ENCODE assay signal across 10 cellular contexts in the genomic region with DNA sequence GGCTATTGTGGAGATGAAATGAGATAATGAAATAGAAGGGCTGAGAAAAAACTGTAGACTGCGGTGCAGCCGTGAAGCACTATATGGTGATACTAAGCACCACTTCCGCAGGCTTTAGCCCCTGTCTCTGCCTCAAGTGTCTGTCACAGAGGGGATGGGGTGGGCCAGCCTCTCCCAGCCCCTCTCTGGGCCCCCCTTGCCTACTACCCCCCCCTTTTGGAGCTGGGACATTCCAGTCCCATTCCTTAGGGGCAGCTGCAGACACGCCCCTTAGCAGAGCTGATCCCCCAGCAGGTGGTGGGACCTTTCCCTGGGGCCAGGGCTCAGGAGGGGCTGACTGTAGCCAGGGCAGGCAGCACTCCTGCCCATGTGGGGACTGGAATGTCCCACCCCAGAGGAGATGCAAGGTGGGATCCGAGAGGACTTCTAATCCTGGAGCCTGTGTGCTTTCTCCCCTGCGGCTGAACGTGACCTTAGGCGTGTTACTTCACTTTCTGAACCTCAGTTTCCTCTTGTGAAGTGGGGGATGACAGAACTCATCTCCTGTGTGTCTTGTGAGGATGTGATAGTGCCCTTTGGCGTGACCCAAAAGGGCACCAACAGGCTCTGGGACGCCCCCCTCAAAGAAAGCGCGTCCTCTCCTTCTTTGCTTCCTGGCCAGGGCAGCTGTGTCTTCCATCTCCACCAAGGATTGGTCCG. TPM values are rescaled to one million over a fixed set of nuclear protein-coding genes. Genes with fewer than 3 reads are reported as not detected.
A peak's percentile ranks its signal among the peaks of the same experiment; 100 is the strongest.
DNase-seq lines count a peak whose midpoint lies in the region; ATAC-seq and TF ChIP-seq lines count a peak whose summit lies in the region.
"Had no signal": no experiment of that assay in that cellular context is flagged by ENCODE, and none has a peak within 500 bp of the region (broad histone marks: within the 10 kb centered on the region; RNA-seq: fewer than 3 reads in every experiment).

No MANE protein-coding gene starts in this region.

- peaks cover 38% of the 10 kb centered on the region for H3K27me3 Mint-ChIP-seq in activated CD4-positive, alpha-beta T cell treated with anti-CD3 and anti-CD28 coated beads, Interleukin-2, amount 10 ng/mL, durations not matched to agents 7 days and 5 days
- no peaks in the 10 kb centered on the region for H3K27me3 Mint-ChIP-seq in WTC11 (ENCODE audit: low read depth)
- H3K27me3 Mint-ChIP-seq in stimulated activated naive B cell treated with anti-CD40 and anti-IgM and Interleukin-4, amounts not matched to agents 10 μg/mL and 1 μg/mL and 100 μg/mL, for 72 hours = no peaks in the 10 kb centered on the region

- peak overlapping the region; percentile 87 for H3K4me3 ChIP-seq in iPS-18a (ENCODE audit: low read length)
- peak overlapping the region in 16 of 59 donors; percentile 14 to 69 (median 62) for H3K4me3 ChIP-seq in dorsolateral prefrontal cortex
- H3K4me3 ChIP-seq: A549 had no signal

- peak overlapping the region; percentile 69 for H3K9ac ChIP-seq in iPS-18a (ENCODE audit: low read length)

- H3K27ac ChIP-seq in iPS-18a (ENCODE audit: low read length) (peak overlapping the region; percentile 69), dorsolateral prefrontal cortex (no peak overlapping the region)
- H3K27ac ChIP-seq: A549 had no signal

- H3K36me3 ChIP-seq in iPS-18a (ENCODE audit: control insufficient read depth, low read depth, low read length) = peaks cover 7% of the 10 kb centered on the region

- no peaks in the 10 kb centered on the region for H3K9me3 Mint-ChIP-seq in activated CD4-positive, alpha-beta T cell treated with anti-CD3 and anti-CD28 coated beads, Interleukin-2, amount 10 ng/mL, durations not matched to agents 7 days and 5 days
- H3K9me3 Mint-ChIP-seq in WTC11 = peaks cover 5% of the 10 kb centered on the region; the same call in 1 of the 2 replicates
- H3K9me3 Mint-ChIP-seq in stimulated activated naive B cell treated with anti-CD40 and anti-IgM and Interleukin-4, amounts not matched to agents 10 μg/mL and 1 μg/mL and 100 μg/mL, for 72 hours = no peaks in the 10 kb centered on the region

- H3K9me3 ChIP-seq in iPS-18a (ENCODE audit: control insufficient read depth, low read depth, low read length) = no peaks in the 10 kb centered on the region
- H3K9me3 ChIP-seq: A549 had no signal

- peaks cover 38% of the 10 kb centered on the region for H3K4me1 Mint-ChIP-seq in activated CD4-positive, alpha-beta T cell treated with anti-CD3 and anti-CD28 coated beads, Interleukin-2, amount 10 ng/mL, durations not matched to agents 7 days and 5 days
- peaks cover 44% of the 10 kb centered on the region for H3K4me1 Mint-ChIP-seq in WTC11
- peaks cover 50 to 73% of the 10 kb centered on the region in 2 donors for H3K4me1 Mint-ChIP-seq in stimulated activated naive B cell treated with anti-CD40 and anti-IgM and Interleukin-4, amounts not matched to agents 10 μg/mL and 1 μg/mL and 100 μg/mL, for 72 hours

- no peak for TF ChIP-seq CTCF in WTC11 (IDR thresholded peaks at IDR 0.05)
- no peak for TF ChIP-seq CTCF in dorsolateral prefrontal cortex (IDR thresholded peaks at IDR 0.05 in 54 of 56, conservative IDR thresholded peaks at IDR 0.05 in 2 of 56; ENCODE audit: low read depth in 1 of 56, partially characterized antibody in 56 of 56)

- ATAC-seq in WTC11 = peak; percentile 25
- peak; percentile 37 to 40 for ATAC-seq in stimulated activated naive B cell treated with anti-CD40 and anti-IgM and Interleukin-4, amounts not matched to agents 10 μg/mL and 1 μg/mL and 100 μg/mL, for 72 hours (replicated peaks)

- POLR2A ChIA-PET in activated CD4-positive, alpha-beta T cell treated with anti-CD3 and anti-CD28 coated beads, Interleukin-2, amount 10 ng/mL, durations not matched to agents 7 days and 5 days (lab: Charles Lee) = no interaction called here
- POLR2A ChIA-PET in WTC11 (lab: Charles Lee) = interaction anchor here (0.6 to 6.0 kb wide), 14 partner anchors 9 to 711 kb away, joined by 3 to 60 read pairs (median 4); a partner anchor contains a TSS

- no peaks in the 10 kb centered on the region for H3K27me3 ChIP-seq in iPS-18a (ENCODE audit: control insufficient read depth, insufficient read depth, low read length)
- peaks cover 0 to 67% (median 23%) of the 10 kb centered on the region in 45 donors for H3K27me3 ChIP-seq in dorsolateral prefrontal cortex

- intact Hi-C loops in dorsolateral prefrontal cortex (cut with DNase I) = no loop called here

- DNase-seq in activated CD4-positive, alpha-beta T cell treated with anti-CD3 and anti-CD28 coated beads, Interleukin-2, amount 10 ng/mL, durations not matched to agents 7 days and 5 days = no peak
- DNase-seq in activated CD4-positive, alpha-beta T cell treated with anti-CD3 and anti-CD28 coated beads for 4 hours = no peak
- DNase-seq in WTC11 (ENCODE audit: low spot score) (peak; percentile 85), amygdala (lab: John Stamatoyannopoulos, UW) (no peak), NCI-H146 (lab: John Stamatoyannopoulos, UW) (no peak), dorsolateral prefrontal cortex (no peak)
- peak; percentile 34 for DNase-seq in stimulated activated naive B cell treated with anti-CD40 and anti-IgM and Interleukin-4, amounts not matched to agents 10 μg/mL and 1 μg/mL and 100 μg/mL, for 72 hours
- DNase-seq: cortex of kidney had no signal

- H3K27ac Mint-ChIP-seq in activated CD4-positive, alpha-beta T cell treated with anti-CD3 and anti-CD28 coated beads, Interleukin-2, amount 10 ng/mL, durations not matched to agents 7 days and 5 days = no peak overlapping the region
- H3K27ac Mint-ChIP-seq in WTC11 = peak overlapping the region; percentile 98
- peak overlapping the region; percentile 97 for H3K27ac Mint-ChIP-seq in stimulated activated naive B cell treated with anti-CD40 and anti-IgM and Interleukin-4, amounts not matched to agents 10 μg/mL and 1 μg/mL and 100 μg/mL, for 72 hours

- no peaks in the 10 kb centered on the region for H3K36me3 Mint-ChIP-seq in activated CD4-positive, alpha-beta T cell treated with anti-CD3 and anti-CD28 coated beads, Interleukin-2, amount 10 ng/mL, durations not matched to agents 7 days and 5 days (ENCODE audit: low read depth)
- no peaks in the 10 kb centered on the region for H3K36me3 Mint-ChIP-seq in WTC11
- peaks cover 3 to 11% of the 10 kb centered on the region in 2 donors for H3K36me3 Mint-ChIP-seq in stimulated activated naive B cell treated with anti-CD40 and anti-IgM and Interleukin-4, amounts not matched to agents 10 μg/mL and 1 μg/mL and 100 μg/mL, for 72 hours

- CTCF ChIA-PET in activated CD4-positive, alpha-beta T cell treated with anti-CD3 and anti-CD28 coated beads, Interleukin-2, amount 10 ng/mL, durations not matched to agents 7 days and 5 days (lab: Charles Lee) = interaction anchor here (1.4 kb wide), 1 partner anchor 21 kb away, joined by 3 read pairs; no protein-coding TSS in a partner anchor
- CTCF ChIA-PET in WTC11 (lab: Charles Lee) = interaction anchor here (0.6 to 8.9 kb wide), 9 partner anchors 9 to 508 kb away, joined by 3 to 138 read pairs (median 5); no protein-coding TSS in a partner anchor

- peak overlapping the region; percentile 81 for H3K4me3 Mint-ChIP-seq in activated CD4-positive, alpha-beta T cell treated with anti-CD3 and anti-CD28 coated beads, Interleukin-2, amount 10 ng/mL, durations not matched to agents 7 days and 5 days
- peak overlapping the region; percentile 99 for H3K4me3 Mint-ChIP-seq in WTC11
- H3K4me3 Mint-ChIP-seq in stimulated activated naive B cell treated with anti-CD40 and anti-IgM and Interleukin-4, amounts not matched to agents 10 μg/mL and 1 μg/mL and 100 μg/mL, for 72 hours = peak overlapping the region; percentile 90 to 96

- H3K4me1 ChIP-seq in iPS-18a (ENCODE audit: control insufficient read depth, low read depth, low read length) = peaks cover 32% of the 10 kb centered on the region

TF ChIP-seq in WTC11, 78 proteins besides CTCF, POLR2A, EP300 and RAD21 (continues in another document):
- TF ChIP-seq ETV6 (CRISPR knock-in tag; IDR thresholded peaks at IDR 0.05) (peak; percentile 3; the same call in 1 of the 2 replicates), ZNF232 (CRISPR knock-in tag; IDR thresholded peaks at IDR 0.05) (0 out of 2 replicates have a peak, but pooled peaks have one; percentile 46), FOXP1 (CRISPR knock-in tag; IDR thresholded peaks at IDR 0.05; ENCODE audit: borderline replicate concordance) (no peak)
- TF ChIP-seq, protein P1, sequence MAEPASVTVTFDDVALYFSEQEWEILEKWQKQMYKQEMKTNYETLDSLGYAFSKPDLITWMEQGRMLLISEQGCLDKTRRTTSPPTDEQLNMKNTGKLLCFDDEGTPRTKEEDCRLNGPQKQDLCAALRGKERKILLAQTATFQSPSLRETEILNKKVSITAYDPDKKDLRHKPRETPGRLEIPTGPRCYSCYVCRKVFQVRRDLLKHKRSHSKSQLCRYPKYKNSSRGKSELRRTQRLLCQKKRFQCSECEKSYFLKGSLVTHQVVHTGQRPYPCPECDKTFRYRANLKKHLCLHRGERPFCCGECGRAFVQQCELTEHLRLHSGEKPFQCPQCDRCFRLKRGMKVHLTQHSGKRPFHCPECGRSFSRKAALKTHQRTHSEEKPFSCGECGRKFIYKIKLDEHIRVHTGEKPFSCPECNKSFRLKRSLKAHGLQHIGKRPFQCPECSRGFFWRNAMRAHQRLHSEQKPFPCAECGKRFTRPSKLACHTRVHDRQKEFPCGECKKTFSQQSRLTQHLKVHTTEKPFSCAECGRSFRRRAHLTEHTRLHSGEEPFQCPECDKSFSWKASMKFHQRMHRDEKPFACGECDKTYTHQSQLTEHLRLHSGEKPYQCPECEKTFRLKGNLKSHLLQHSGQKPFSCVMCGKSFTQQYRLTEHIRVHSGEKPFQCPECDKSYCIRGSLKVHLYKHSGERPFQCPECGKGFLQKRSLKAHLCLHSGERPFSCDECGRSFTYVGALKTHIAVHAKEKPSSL (CRISPR knock-in tag; conservative IDR thresholded peaks at IDR 0.05) = no peak

RNA-seq across cellular contexts. Expression of a gene that starts 2.0 kb away (rescaled TPM):
- 1 to 10 TPM; 1.3 to 1.5 TPM for total RNA-seq in activated CD4-positive, alpha-beta T cell treated with anti-CD3 and anti-CD28 coated beads, Interleukin-2, amount 10 ng/mL, durations not matched to agents 7 days and 5 days
- total RNA-seq in WTC11 (2021) (40.3 to 46.2 TPM (median 41.6 TPM) in 3 replicates), dorsolateral prefrontal cortex (10 to 100 TPM in 30 of 120 experiments, 1 to 10 TPM in 90; 2.7 to 13.4 (median 8.4) TPM)

RNA-seq across cellular contexts. Expression of a gene that starts 15.5 kb away (rescaled TPM):
- 10 to 100 TPM; 21.4 to 22.7 TPM for total RNA-seq in activated CD4-positive, alpha-beta T cell treated with anti-CD3 and anti-CD28 coated beads, Interleukin-2, amount 10 ng/mL, durations not matched to agents 7 days and 5 days
- 86.1 to 93.3 TPM (median 92.5 TPM) in 3 replicates for total RNA-seq in WTC11 (2021)
- total RNA-seq in dorsolateral prefrontal cortex = 10 to 100 TPM; 30.6 to 55.2 (median 42.7) TPM

RNA-seq across cellular contexts. Expression of a gene that starts 38.4 kb away (rescaled TPM):
- total RNA-seq in activated CD4-positive, alpha-beta T cell treated with anti-CD3 and anti-CD28 coated beads, Interleukin-2, amount 10 ng/mL, durations not matched to agents 7 days and 5 days = 100 to 1,000 TPM; 145 TPM
- total RNA-seq in WTC11 (2021) (263 to 269 TPM (median 264 TPM) in 3 replicates), dorsolateral prefrontal cortex (100 to 1,000 TPM in 35 of 120 experiments, 10 to 100 TPM in 85; 65.7 to 132 (median 91.9) TPM)

Comparison
In these comparisons a context has a peak if more than half of its experiments do, and no peak if none do; other contexts are left out.
1. DNase-seq: peak in WTC11 (single experiment) and stimulated activated naive B cell treated with anti-CD40 and anti-IgM and Interleukin-4, amounts not matched to agents 10 μg/mL and 1 μg/mL and 100 μg/mL, for 72 hours (single experiment); none in activated CD4-positive, alpha-beta T cell treated with anti-CD3 and anti-CD28 coated beads, Interleukin-2, amount 10 ng/mL, durations not matched to agents 7 days and 5 days (single experiment), activated CD4-positive, alpha-beta T cell treated with anti-CD3 and anti-CD28 coated beads for 4 hours (0 of 2), amygdala (0 of 56), NCI-H146 (single experiment) and dorsolateral prefrontal cortex (0 of 10).
2. Peak in every context shown above with its lines, with median percentiles within 50 percentile points of each other: H3K4me3 Mint-ChIP-seq.